In the genomic region with DNA sequence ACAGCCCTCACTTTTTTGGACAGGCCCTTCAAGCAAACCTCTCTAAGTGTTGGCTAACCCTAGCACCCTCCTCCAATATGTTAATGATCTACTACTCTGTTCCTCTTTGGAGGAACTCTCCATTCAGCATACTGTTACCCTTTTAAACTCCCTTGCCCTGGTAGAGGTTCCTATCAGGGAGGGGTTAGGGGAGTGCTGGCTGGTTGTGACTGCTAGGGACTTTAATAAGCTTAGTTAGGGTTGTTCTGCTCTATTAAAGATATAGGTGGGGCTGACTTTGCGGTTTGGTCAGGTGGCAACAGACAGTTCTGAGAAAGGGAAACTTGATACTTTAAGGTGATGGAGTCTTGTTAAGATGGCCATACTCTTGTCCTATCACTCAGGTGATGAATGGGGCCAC, we compare ENCODE assay signal across 18 cellular contexts.
A peak's percentile ranks its signal among the peaks of the same experiment; 100 is the strongest.
DNase-seq lines count a peak whose midpoint lies in the region; ATAC-seq, FAIRE-seq and TF ChIP-seq lines count a peak whose summit lies in the region.
"Had no signal": no experiment of that assay in that cellular context is flagged by ENCODE, and none has a peak within 500 bp of the region (broad histone marks: within the 10 kb centered on the region; RNA-seq: fewer than 3 reads in every experiment).

No MANE protein-coding gene starts in this region.

- H3K9ac ChIP-seq in Karpas-422 (ENCODE audit: low read length), result no peak overlapping the region

- H3K79me2 ChIP-seq in OCI-LY7 (ENCODE audit: insufficient read depth, low read depth, low read length) (no peaks in the 10 kb centered on the region), Karpas-422 (ENCODE audit: low read length) (no peaks in the 10 kb centered on the region)

- no TSS peak for BruUV-seq in OCI-LY7 (replicated peaks; lab: Mats Ljungman, UMichigan)

- no peak for TF ChIP-seq CTCF in OCI-LY7 (conservative IDR thresholded peaks at IDR 0.05; ENCODE audit: low read length)

- H3K9me3 ChIP-seq in OCI-LY7 (ENCODE audit: low read length) (no peaks in the 10 kb centered on the region; the same call in 1 of the 2 replicates), Karpas-422 (ENCODE audit: low read length) (no peaks in the 10 kb centered on the region; the same call in 1 of the 2 replicates)

- no peaks in the 10 kb centered on the region for H3K9me2 ChIP-seq in OCI-LY7 (ENCODE audit: insufficient read depth, low read length)
- H3K9me2 ChIP-seq in Karpas-422 (replicated peaks; ENCODE audit: insufficient read depth, low read length), result 0 out of 2 replicates have a peak, but pooled peaks cover 2% of the 10 kb centered on the region

- intact Hi-C loops in OCI-LY7 (cut with micrococcal nuclease; ENCODE audit: unreplicated experiment), result no loop called here

- H3K4me3 ChIP-seq in OCI-LY7 (ENCODE audit: low read depth, low read length, poor library complexity, severe bottlenecking) (no peak overlapping the region), Karpas-422 (ENCODE audit: low read length) (no peak overlapping the region)

- H2AFZ ChIP-seq in OCI-LY7 (ENCODE audit: low read length), result 0 out of 2 replicates have a peak overlapping the region, but pooled peaks have one; percentile 4
- H2AFZ ChIP-seq in Karpas-422 (ENCODE audit: low read length), result no peak overlapping the region

- H3K27me3 ChIP-seq in Karpas-422 (ENCODE audit: low read length), result no peaks in the 10 kb centered on the region

- H3K36me3 ChIP-seq in OCI-LY7 (ENCODE audit: insufficient read depth, low read length) (no peaks in the 10 kb centered on the region), Karpas-422 (ENCODE audit: insufficient read depth, low read length) (no peaks in the 10 kb centered on the region)

- no peak overlapping the region for H3K4me2 ChIP-seq in OCI-LY7 (ENCODE audit: low read length)
- no peak overlapping the region for H3K4me2 ChIP-seq in Karpas-422 (ENCODE audit: low read depth, low read length, poor library complexity, severe bottlenecking)

- DNase-seq in GM18507 (ENCODE audit: extremely low spot score, insufficient read length, low read depth), result no peak
- DNase-seq in OCI-LY7 (ENCODE audit: low spot score), result no peak
- no peak for DNase-seq in Karpas-422
- DNase-seq: Calu3; CD4-positive, alpha-beta memory T cell; DMS53; H7; NCI-H1105; NCI-H1694 treated with DMSO at 0.1 percent for 48 hours; NCI-H2107; NCI-H526 treated with DMSO at 0.1 percent for 48 hours had no signal

- H3K4me1 ChIP-seq in OCI-LY7 (ENCODE audit: insufficient read depth, low read length, poor library complexity, severe bottlenecking), result no peaks in the 10 kb centered on the region
- H3K4me1 ChIP-seq in Karpas-422 (ENCODE audit: low read length), result no peaks in the 10 kb centered on the region

- FAIRE-seq in GM18507 (lab: Jason Lieb, UNC), result peak; percentile 5
- FAIRE-seq: HTR-8/SVneo had no signal

- peak; percentile 78 for ATAC-seq in GM19463 (IDR thresholded peaks at IDR 0.05; ENCODE audit: unreplicated experiment)
- ATAC-seq in HG03175 (IDR thresholded peaks at IDR 0.05; ENCODE audit: unreplicated experiment), result peak; percentile 82
- no peak for ATAC-seq in HG02970 (IDR thresholded peaks at IDR 0.05; ENCODE audit: low FRiP score, unreplicated experiment)
- no peak for ATAC-seq in GM18498 (IDR thresholded peaks at IDR 0.05; ENCODE audit: unreplicated experiment)
- no peak for ATAC-seq in HG03135 (IDR thresholded peaks at IDR 0.05; ENCODE audit: unreplicated experiment)

- CTCF ChIA-PET in OCI-LY7 (lab: Charles Lee; ENCODE audit: unreplicated experiment), result no interaction called here

- POLR2A ChIA-PET in OCI-LY7 (lab: Charles Lee), result interaction anchor here (0.9 kb wide), 1 partner anchor 8 kb away, joined by 5 read pairs; no protein-coding TSS in a partner anchor

- H4K20me1 ChIP-seq in OCI-LY7 (ENCODE audit: insufficient read depth, low read length) (no peaks in the 10 kb centered on the region), Karpas-422 (ENCODE audit: insufficient read depth, low read depth, low read length) (no peaks in the 10 kb centered on the region)

- H3K27ac ChIP-seq in OCI-LY7 (ENCODE audit: low read depth, low read length, poor library complexity, severe bottlenecking), result no peak overlapping the region
- no peak overlapping the region for H3K27ac ChIP-seq in Karpas-422 (ENCODE audit: low read length)
- H3K27ac ChIP-seq: RWPE1 had no signal

Comparison
In these comparisons a context has a peak if more than half of its experiments do, and no peak if none do; other contexts are left out.
1. ATAC-seq: peak in GM19463 (single experiment) and HG03175 (single experiment); none in HG02970 (single experiment), GM18498 (single experiment) and HG03135 (single experiment).